11 cellular contexts compared by ENCODE assay signal in genomic region chr6:27616313-27617045, GRCh38.
DNase-seq lines count a peak whose midpoint lies in the region; ATAC-seq, FAIRE-seq and TF ChIP-seq lines count a peak whose summit lies in the region.
"Had no signal": no experiment of that assay in that cellular context is flagged by ENCODE, and none has a peak within 500 bp of the region (broad histone marks: within the 10 kb centered on the region; RNA-seq: fewer than 3 reads in every experiment).

No MANE protein-coding gene starts in this region.

- H3F3A ChIP-seq in PC-3 (ENCODE audit: low read length, unreplicated experiment): no peaks in the 10 kb centered on the region

- no peaks in the 10 kb centered on the region for H3K27me3 ChIP-seq in PC-3 (ENCODE audit: low read length)
- H3K27me3 ChIP-seq in endothelial cell of umbilical vein (ENCODE audit: control insufficient read depth in 2 of 2, insufficient read depth in 2 of 2, low read length in 2 of 2): peaks cover 0 to 6% of the 10 kb centered on the region in 2 experiments
- peaks cover 5% of the 10 kb centered on the region for H3K27me3 ChIP-seq in parathyroid adenoma (ENCODE audit: control insufficient read depth, insufficient read depth, low read length)
- H3K27me3 ChIP-seq: Peyer's patch had no signal

- H3K27ac ChIP-seq in PC-3 (ENCODE audit: low read length) (no peak overlapping the region), endothelial cell of umbilical vein (ENCODE audit: insufficient read depth, low read depth, low read length) (no peak overlapping the region), parathyroid adenoma (no peak overlapping the region)
- H3K27ac ChIP-seq: neutrophil, Peyer's patch had no signal

- H3K4me2 ChIP-seq in PC-3 (ENCODE audit: low read length): peak overlapping the region; percentile 92
- H3K4me2 ChIP-seq in endothelial cell of umbilical vein (ENCODE audit: insufficient read depth, low read length): peak overlapping the region; percentile 79
- no peak overlapping the region for H3K4me2 ChIP-seq in parathyroid adenoma (ENCODE audit: low read length)

- BruUV-seq in PC-3 (replicated peaks; lab: Mats Ljungman, UMichigan) (no TSS peak), endothelial cell of umbilical vein (replicated peaks; lab: Mats Ljungman, UMichigan) (no TSS peak)

- peak overlapping the region; percentile 79 for H3K4me3 Mint-ChIP-seq in T-helper 2 cell treated with Interferon-gamma antibody and Interleukin-4, amounts not matched to agents 5 μg/mL and 100 μg/mL, for 36 hours

- DNase-seq in T-helper 2 cell treated with Interferon-gamma antibody and Interleukin-4, amounts not matched to agents 5 μg/mL and 100 μg/mL, for 36 hours (ENCODE audit: low spot score): no peak
- DNase-seq in T-helper 2 cell (no peak), PC-3 (no peak), endothelial cell of umbilical vein (ENCODE audit: low read depth, low spot score) (no peak), KBM-7 (no peak), posterior cingulate gyrus (no peak)
- no peak for DNase-seq in activated effector memory CD4-positive, alpha-beta T cell treated with Interleukin-2 at 50 U/mL for 16 hours
- DNase-seq: activated CD4-positive, alpha-beta T cell treated with anti-CD3 and anti-CD28 coated beads for 48 hours; Peyer's patch had no signal

- H3K27ac Mint-ChIP-seq in T-helper 2 cell treated with Interferon-gamma antibody and Interleukin-4, amounts not matched to agents 5 μg/mL and 100 μg/mL, for 36 hours: no peak overlapping the region

- dilution Hi-C loops in endothelial cell of umbilical vein (cut with MboI; ENCODE audit: extremely low pct_ligation_motif_present, low sequenced_read_pairs): no loop called here

- TF ChIP-seq POLR2A in endothelial cell of umbilical vein (IDR thresholded peaks at IDR 0.05; ENCODE audit: low read depth, low read length): no peak

- intact Hi-C loops in PC-3 (cut with micrococcal nuclease): loop anchor here (2.0 to 5.0 kb wide), 3 partner anchors 56 to 136 kb away; no protein-coding TSS in a partner anchor
- intact Hi-C loops in endothelial cell of umbilical vein (cut with micrococcal nuclease): loop anchor here (5.0 to 10.0 kb wide), 2 partner anchors 71 to 278 kb away; a partner anchor contains a TSS
- intact Hi-C loops in posterior cingulate gyrus (cut with DNase I): no loop called here

- peak overlapping the region; percentile 84 for H3K4me3 ChIP-seq in PC-3 (ENCODE audit: low read length)
- H3K4me3 ChIP-seq in endothelial cell of umbilical vein (replicated peaks in 1 of 3; ENCODE audit: insufficient read depth in 1 of 3, low read depth in 1 of 3, low read length in 3 of 3): peak overlapping the region in 1 of 3 experiments; percentile 68
- no peak overlapping the region for H3K4me3 ChIP-seq in parathyroid adenoma (ENCODE audit: low read depth, low read length)

- no peak for TF ChIP-seq CTCF in PC-3 (conservative IDR thresholded peaks at IDR 0.05; ENCODE audit: low read depth, low read length)
- TF ChIP-seq CTCF in endothelial cell of umbilical vein (IDR thresholded peaks at IDR 0.05; ENCODE audit: extremely low read depth in 1 of 2, insufficient read depth in 1 of 2, low read depth in 1 of 2, low read length in 2 of 2): no peak
- no peak for TF ChIP-seq CTCF in parathyroid adenoma (IDR thresholded peaks at IDR 0.05)

- H3K9me3 Mint-ChIP-seq in T-helper 2 cell treated with Interferon-gamma antibody and Interleukin-4, amounts not matched to agents 5 μg/mL and 100 μg/mL, for 36 hours: no peaks in the 10 kb centered on the region

- peak; percentile 26 for FAIRE-seq in endothelial cell of umbilical vein (lab: Jason Lieb, UNC)

- no peak for ATAC-seq in PC-3

- H3K27me3 Mint-ChIP-seq in T-helper 2 cell treated with Interferon-gamma antibody and Interleukin-4, amounts not matched to agents 5 μg/mL and 100 μg/mL, for 36 hours (ENCODE audit: low read depth): peaks cover 43% of the 10 kb centered on the region

- peaks cover 1% of the 10 kb centered on the region for H3K36me3 Mint-ChIP-seq in T-helper 2 cell treated with Interferon-gamma antibody and Interleukin-4, amounts not matched to agents 5 μg/mL and 100 μg/mL, for 36 hours (ENCODE audit: low read depth)

- H3K79me2 ChIP-seq in PC-3 (ENCODE audit: low read length) (no peaks in the 10 kb centered on the region), endothelial cell of umbilical vein (ENCODE audit: control insufficient read depth, insufficient read depth, low read length) (no peaks in the 10 kb centered on the region), parathyroid adenoma (no peaks in the 10 kb centered on the region)

- H3K9ac ChIP-seq in PC-3 (ENCODE audit: low read length) (peak overlapping the region; percentile 34; the same call in 1 of the 2 replicates), endothelial cell of umbilical vein (replicated peaks; ENCODE audit: extremely low read depth, insufficient read depth, low read length) (no peak overlapping the region), parathyroid adenoma (no peak overlapping the region)

- H3K4me1 Mint-ChIP-seq in T-helper 2 cell treated with Interferon-gamma antibody and Interleukin-4, amounts not matched to agents 5 μg/mL and 100 μg/mL, for 36 hours (ENCODE audit: low read depth): peaks cover 12% of the 10 kb centered on the region

- H3K36me3 ChIP-seq in PC-3 (ENCODE audit: low read depth, low read length) (no peaks in the 10 kb centered on the region), endothelial cell of umbilical vein (ENCODE audit: control insufficient read depth in 2 of 2, extremely low read depth in 1 of 2, insufficient read depth in 2 of 2, low read length in 2 of 2) (no peaks in the 10 kb centered on the region), parathyroid adenoma (ENCODE audit: control insufficient read depth, insufficient read depth, low read length) (no peaks in the 10 kb centered on the region)
- H3K36me3 ChIP-seq: neutrophil, Peyer's patch had no signal

- in situ Hi-C loops in KBM-7 (cut with MboI; ENCODE audit: low pct_unique_long_range_greater_than_20kb, low sequenced_read_pairs): no loop called here

- CTCF ChIA-PET in PC-3 (lab: Charles Lee) (interaction anchor here (0.6 to 2.3 kb wide), 3 partner anchors 8 to 136 kb away, joined by 4 to 17 read pairs (median 5); no protein-coding TSS in a partner anchor), endothelial cell of umbilical vein (lab: Charles Lee) (interaction anchor here (1.0 to 4.6 kb wide), 4 partner anchors 7 to 98 kb away, joined by 3 to 30 read pairs (median 12); no protein-coding TSS in a partner anchor)

- H3K9me3 ChIP-seq in PC-3 (ENCODE audit: low read length) (no peaks in the 10 kb centered on the region), endothelial cell of umbilical vein (replicated peaks; ENCODE audit: control insufficient read depth, insufficient read depth, low read length) (no peaks in the 10 kb centered on the region), parathyroid adenoma (ENCODE audit: control insufficient read depth, low read length) (no peaks in the 10 kb centered on the region)
- H3K9me3 ChIP-seq: neutrophil, Peyer's patch had no signal

- no peaks in the 10 kb centered on the region for H3K9me2 ChIP-seq in PC-3 (replicated peaks; ENCODE audit: low read length)

- POLR2A ChIA-PET in PC-3 (lab: Charles Lee; ENCODE audit: unreplicated experiment) (no interaction called here), endothelial cell of umbilical vein (lab: Charles Lee) (interaction anchor here (0.5 kb wide), 1 partner anchor 440 kb away, joined by 6 read pairs; no protein-coding TSS in a partner anchor)

- H4K20me1 ChIP-seq in PC-3 (ENCODE audit: low read length) (no peaks in the 10 kb centered on the region), endothelial cell of umbilical vein (replicated peaks; ENCODE audit: control insufficient read depth, extremely low read depth, insufficient read depth, low read length) (no peaks in the 10 kb centered on the region)

- H3K4me1 ChIP-seq in PC-3 (ENCODE audit: insufficient read depth, low read length) (peaks cover 8% of the 10 kb centered on the region; the same call in 1 of the 2 replicates), endothelial cell of umbilical vein (ENCODE audit: control insufficient read depth, extremely low read depth, insufficient read depth, low read length) (peaks cover 7% of the 10 kb centered on the region), parathyroid adenoma (no peaks in the 10 kb centered on the region)

- peak overlapping the region; percentile 97 for H2AFZ ChIP-seq in PC-3 (ENCODE audit: low read length)
- peak overlapping the region; percentile 78 for H2AFZ ChIP-seq in endothelial cell of umbilical vein (ENCODE audit: low read depth, low read length)
- peak overlapping the region; percentile 62 for H2AFZ ChIP-seq in parathyroid adenoma

- no peaks in the 10 kb centered on the region for H3K9me1 ChIP-seq in endothelial cell of umbilical vein (replicated peaks; ENCODE audit: control insufficient read depth, extremely low read depth, insufficient read depth, low read length)

TF ChIP-seq in endothelial cell of umbilical vein, 7 proteins besides CTCF, POLR2A, EP300 and RAD21:
- TF ChIP-seq JUN (IDR thresholded peaks at IDR 0.05; ENCODE audit: borderline replicate concordance, insufficient read depth, insufficient read length, low read depth) (no peak), MYC (IDR thresholded peaks at IDR 0.05; ENCODE audit: low read depth, low read length) (no peak), EZH2 (IDR thresholded peaks at IDR 0.05; ENCODE audit: borderline replicate concordance, low read depth, low read length, severe bottlenecking) (no peak), GATA2 (IDR thresholded peaks at IDR 0.05; ENCODE audit: insufficient read depth, insufficient read length, low read depth, low read length) (no peak), FOS (IDR thresholded peaks at IDR 0.05; ENCODE audit: borderline replicate concordance, insufficient read depth, low read length) (no peak), POLR2AphosphoS5 (IDR thresholded peaks at IDR 0.05; ENCODE audit: insufficient read depth, low read depth, low read length) (no peak)
- TF ChIP-seq, protein P1, sequence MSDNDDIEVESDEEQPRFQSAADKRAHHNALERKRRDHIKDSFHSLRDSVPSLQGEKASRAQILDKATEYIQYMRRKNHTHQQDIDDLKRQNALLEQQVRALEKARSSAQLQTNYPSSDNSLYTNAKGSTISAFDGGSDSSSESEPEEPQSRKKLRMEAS (IDR thresholded peaks at IDR 0.05; ENCODE audit: insufficient read depth, insufficient read length): no peak
